In the genomic region with DNA sequence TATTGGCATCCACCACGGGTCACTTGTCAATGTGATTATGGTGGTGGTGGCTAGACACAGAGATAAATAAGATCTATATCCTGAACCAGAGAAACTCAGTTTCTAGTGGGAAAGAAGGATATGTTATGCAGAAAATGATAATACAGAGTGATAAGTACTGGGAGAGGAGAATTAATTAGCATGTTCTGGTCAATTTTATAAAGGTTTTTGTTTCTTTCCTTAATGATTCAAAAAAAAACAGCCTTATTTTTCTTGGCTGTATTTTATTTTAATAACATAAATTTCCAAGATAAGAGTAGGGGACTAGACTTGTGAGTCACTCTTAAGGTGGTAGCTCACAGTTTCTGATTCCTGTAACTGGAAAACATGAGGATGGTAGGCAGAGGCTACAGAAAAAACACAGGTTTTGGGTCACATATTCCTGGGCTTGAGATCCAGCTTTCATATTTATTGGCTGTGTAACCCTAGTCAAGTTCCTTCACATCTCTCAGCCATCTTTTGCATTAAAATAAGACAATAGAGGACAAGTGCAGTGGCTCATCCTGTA, we compare ENCODE assay signal across 29 cellular contexts.
A peak's percentile ranks its signal among the peaks of the same experiment; 100 is the strongest.
DNase-seq lines count a peak whose midpoint lies in the region; FAIRE-seq and TF ChIP-seq lines count a peak whose summit lies in the region.
"Had no signal": no experiment of that assay in that cellular context is flagged by ENCODE, and none has a peak within 500 bp of the region (broad histone marks: within the 10 kb centered on the region; RNA-seq: fewer than 3 reads in every experiment).

No MANE protein-coding gene starts in this region.

- H4K20me1 ChIP-seq in mammary epithelial cell (ENCODE audit: insufficient read depth, low read length) (no peaks in the 10 kb centered on the region), neural progenitor cell (ENCODE audit: low read depth) (no peaks in the 10 kb centered on the region)
- H4K20me1 ChIP-seq: BLaER1 treated with 17β-estradiol and CSF1 and Interleukin-3, amounts not matched to agents 10 nM and 100 nM had no signal

- BruUV-seq in mammary epithelial cell (replicated peaks; lab: Mats Ljungman, UMichigan), result no TSS peak

- no peak for FAIRE-seq in D721Med (lab: Jason Lieb, UNC)
- FAIRE-seq: A549, GM12878, H1, RCC 7860 had no signal

- H3K4me3 Mint-ChIP-seq in chondrocyte (ENCODE audit: unreplicated experiment) (no peak overlapping the region), nephron (no peak overlapping the region), neural progenitor cell (no peak overlapping the region)
- H3K4me3 Mint-ChIP-seq: CD4-positive, alpha-beta T cell had no signal

- H3F3A ChIP-seq in neural progenitor cell (ENCODE audit: low read depth), result no peaks in the 10 kb centered on the region

- H3K4me2 ChIP-seq in mammary epithelial cell (ENCODE audit: insufficient read depth, low read depth, low read length) (no peak overlapping the region), neural progenitor cell (no peak overlapping the region)
- H3K4me2 ChIP-seq: A549; BLaER1 treated with 17β-estradiol and CSF1 and Interleukin-3, amounts not matched to agents 10 nM and 100 nM had no signal

- no peak overlapping the region for H3K4me3 ChIP-seq in mammary epithelial cell (replicated peaks in 1 of 3; ENCODE audit: insufficient read depth in 1 of 3, low read depth in 2 of 3, low read length in 3 of 3)
- no peak overlapping the region for H3K4me3 ChIP-seq in neural progenitor cell
- H3K4me3 ChIP-seq: A549; BLaER1 treated with 17β-estradiol and CSF1 and Interleukin-3, amounts not matched to agents 10 nM and 100 nM; GM12878; MG63 had no signal

- H3K27me3 ChIP-seq in mammary epithelial cell (ENCODE audit: insufficient read depth, low read length), result no peaks in the 10 kb centered on the region
- no peaks in the 10 kb centered on the region for H3K27me3 ChIP-seq in neural progenitor cell
- H3K27me3 ChIP-seq: BLaER1 treated with 17β-estradiol and CSF1 and Interleukin-3, amounts not matched to agents 10 nM and 100 nM; MG63 had no signal

- in situ Hi-C loops in mammary epithelial cell (cut with MboI; ENCODE audit: low sequenced_read_pairs in 2 of 2), result loop anchor here (25.0 kb wide), 3 partner anchors 266 to 934 kb away; no protein-coding TSS in a partner anchor

- TF ChIP-seq CTCF in chondrocyte (IDR thresholded peaks at IDR 0.05), result no peak
- TF ChIP-seq CTCF in nephron (IDR thresholded peaks at IDR 0.05; ENCODE audit: unreplicated experiment in 3 of 3), result no peak
- no peak for TF ChIP-seq CTCF in mammary epithelial cell (conservative IDR thresholded peaks at IDR 0.05 in 1 of 2, IDR thresholded peaks at IDR 0.05 in 1 of 2; ENCODE audit: extremely low read depth in 1 of 2, insufficient read depth in 1 of 2, low read depth in 1 of 2, low read length in 2 of 2)
- no peak for TF ChIP-seq CTCF in D721Med (IDR thresholded peaks at IDR 0.05; ENCODE audit: insufficient read depth, missing control alignments)
- no peak for TF ChIP-seq CTCF in neural progenitor cell (IDR thresholded peaks at IDR 0.05)

- dilution Hi-C loops in mammary epithelial cell (cut with HindIII; ENCODE audit: low sequenced_read_pairs), result no loop called here

- H3K27ac ChIP-seq in mammary epithelial cell (ENCODE audit: insufficient read depth, low read depth, low read length) (no peak overlapping the region), neural progenitor cell (no peak overlapping the region)
- H3K27ac ChIP-seq: A549; BLaER1 treated with 17β-estradiol and CSF1 and Interleukin-3, amounts not matched to agents 10 nM and 100 nM had no signal

- H3K36me3 Mint-ChIP-seq in chondrocyte (ENCODE audit: low read depth), result no peaks in the 10 kb centered on the region
- no peaks in the 10 kb centered on the region for H3K36me3 Mint-ChIP-seq in nephron (ENCODE audit: low read depth)
- H3K36me3 Mint-ChIP-seq in neural progenitor cell, result no peaks in the 10 kb centered on the region

- no peak overlapping the region for H2AFZ ChIP-seq in mammary epithelial cell (ENCODE audit: low read depth, low read length)
- no peak overlapping the region for H2AFZ ChIP-seq in neural progenitor cell (replicated peaks)

- no peaks in the 10 kb centered on the region for H3K79me2 ChIP-seq in mammary epithelial cell (ENCODE audit: insufficient read depth, low read length)
- H3K79me2 ChIP-seq in neural progenitor cell (ENCODE audit: low read depth), result no peaks in the 10 kb centered on the region

- H3K4me1 ChIP-seq in mammary epithelial cell (ENCODE audit: insufficient read depth, low read length), result no peaks in the 10 kb centered on the region
- no peaks in the 10 kb centered on the region for H3K4me1 ChIP-seq in neural progenitor cell

- peaks cover 31% of the 10 kb centered on the region for H3K4me1 Mint-ChIP-seq in chondrocyte (ENCODE audit: low read depth)
- peaks cover 4% of the 10 kb centered on the region for H3K4me1 Mint-ChIP-seq in nephron
- no peaks in the 10 kb centered on the region for H3K4me1 Mint-ChIP-seq in neural progenitor cell

- WGBS in mammary epithelial cell (ENCODE audit: low coverage, missing lambda C conversion rate), result 6% methylated on average over 1 of the region's 1 CpG

- H3K9ac ChIP-seq in mammary epithelial cell (ENCODE audit: insufficient read depth, low read length), result no peak overlapping the region
- H3K9ac ChIP-seq in neural progenitor cell, result no peak overlapping the region
- H3K9ac ChIP-seq: BLaER1 treated with 17β-estradiol and CSF1 and Interleukin-3, amounts not matched to agents 10 nM and 100 nM had no signal

- CTCF ChIA-PET in mammary epithelial cell (lab: Charles Lee; ENCODE audit: low non-redundant PET), result no interaction called here

- H3K27ac Mint-ChIP-seq in chondrocyte (ENCODE audit: unreplicated experiment), result peak overlapping the region; percentile 41
- H3K27ac Mint-ChIP-seq in nephron, result peak overlapping the region; percentile 10 to 87 (median 44)
- no peak overlapping the region for H3K27ac Mint-ChIP-seq in neural progenitor cell
- H3K27ac Mint-ChIP-seq: CD4-positive, alpha-beta T cell had no signal

- H3K36me3 ChIP-seq in mammary epithelial cell (ENCODE audit: insufficient read depth, low read length) (no peaks in the 10 kb centered on the region), neural progenitor cell (no peaks in the 10 kb centered on the region)
- H3K36me3 ChIP-seq: BLaER1 treated with 17β-estradiol and CSF1 and Interleukin-3, amounts not matched to agents 10 nM and 100 nM; MG63 had no signal

- H3K27me3 Mint-ChIP-seq in chondrocyte (ENCODE audit: low read depth), result no peaks in the 10 kb centered on the region
- H3K27me3 Mint-ChIP-seq in nephron (ENCODE audit: low read depth), result no peaks in the 10 kb centered on the region
- H3K27me3 Mint-ChIP-seq in neural progenitor cell (ENCODE audit: insufficient read depth, low read depth), result peaks cover 2% of the 10 kb centered on the region
- H3K27me3 Mint-ChIP-seq: CD4-positive, alpha-beta T cell had no signal

- DNase-seq in amniotic epithelial cell (ENCODE audit: low read depth) (peak; percentile 15), chondrocyte (ENCODE audit: low spot score) (no peak), T-helper 9 cell (no peak), mammary epithelial cell (no peak), D721Med (ENCODE audit: insufficient read length, low spot score) (no peak), neural progenitor cell (ENCODE audit: low spot score) (no peak)
- DNase-seq: AML-193; CD4-positive, alpha-beta T cell; COR-L47; DMS 273 treated with DMSO at 0.1 percent for 48 hours; DMS79; EL; GDM1; HCEC 1CT; KBM-7; MG63; NCI-H1105 treated with DMSO at 0.1 percent for 48 hours; NCI-H146; NCI-H2029; NCI-H446; NCI-H524 treated with DMSO at 0.1 percent for 48 hours; NCI-H774; SIG-M5 had no signal

- intact Hi-C loops in mammary epithelial cell (cut with micrococcal nuclease), result no loop called here

- no peaks in the 10 kb centered on the region for H3K9me3 Mint-ChIP-seq in chondrocyte (ENCODE audit: low read depth)
- H3K9me3 Mint-ChIP-seq in nephron, result peaks cover 7% of the 10 kb centered on the region
- H3K9me3 Mint-ChIP-seq in neural progenitor cell, result peaks cover 6% of the 10 kb centered on the region
- H3K9me3 Mint-ChIP-seq: CD4-positive, alpha-beta T cell had no signal

- no peaks in the 10 kb centered on the region for H3K9me3 ChIP-seq in mammary epithelial cell (replicated peaks; ENCODE audit: insufficient read depth, low read length)
- no peaks in the 10 kb centered on the region for H3K9me3 ChIP-seq in neural progenitor cell (ENCODE audit: low read depth)
